ENCODE assay signal across 11 cellular contexts in the genomic region with DNA sequence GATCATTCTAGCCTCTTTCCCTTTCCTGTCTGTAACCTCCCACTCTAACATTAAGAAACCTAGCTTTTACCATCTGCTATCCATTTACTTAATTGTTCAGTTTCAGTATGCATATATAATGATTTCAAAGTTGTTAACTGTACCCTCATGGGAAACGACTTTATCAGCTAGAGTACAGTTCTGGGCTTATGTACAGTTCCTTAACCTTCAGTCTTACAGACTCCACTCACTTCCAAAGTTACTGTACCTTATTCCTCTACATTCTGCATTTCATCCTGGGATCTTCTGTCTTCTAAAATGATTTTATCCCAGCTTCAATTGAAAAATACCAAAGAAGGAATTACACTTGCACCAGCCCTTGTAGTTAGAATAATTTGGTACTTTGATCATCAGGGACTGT.
"Had no signal": no experiment of that assay in that cellular context is flagged by ENCODE, and none has a peak within 500 bp of the region (broad histone marks: within the 10 kb centered on the region; RNA-seq: fewer than 3 reads in every experiment).

No MANE protein-coding gene starts in this region.

- H3K27ac ChIP-seq: GM23248 had no signal

- H3K36me3 ChIP-seq: HAP-1 had no signal

- ATAC-seq: GM23338, HCT116 had no signal

- H2AFZ ChIP-seq: GM23248, GM23338 had no signal

- H3K4me3 ChIP-seq: GM23248, GM23338, HAP-1 had no signal

- DNase-seq: GM23248, GOT3, H7, H9, HCEC 1CT, HFFc6 had no signal

- FAIRE-seq: H1, H54 had no signal

- H3K4me2 ChIP-seq: GM23338 had no signal

- H3K9ac ChIP-seq: GM23248 had no signal
